Comparison of ENCODE assay signal across 13 cellular contexts in genomic region chr2:233519787-233520611, GRCh38. TPM values are rescaled to one million over a fixed set of nuclear protein-coding genes. Genes with fewer than 3 reads are reported as not detected.
DNase-seq lines count a peak whose midpoint lies in the region; ATAC-seq and TF ChIP-seq lines count a peak whose summit lies in the region.
"Had no signal": no experiment of that assay in that cellular context is flagged by ENCODE, and none has a peak within 500 bp of the region (broad histone marks: within the 10 kb centered on the region; RNA-seq: fewer than 3 reads in every experiment).

No MANE protein-coding gene starts in this region.

- H4K20me1 ChIP-seq in PC-9 (ENCODE audit: insufficient read depth), result no peaks in the 10 kb centered on the region

- H3K27me3 Mint-ChIP-seq in type B pancreatic cell, result no peaks in the 10 kb centered on the region
- no peaks in the 10 kb centered on the region for H3K27me3 Mint-ChIP-seq in chondrocyte (ENCODE audit: low read depth)
- H3K27me3 Mint-ChIP-seq: effector memory CD8-positive, alpha-beta T cell had no signal

- H3K4me1 Mint-ChIP-seq in type B pancreatic cell (ENCODE audit: unreplicated experiment) (no peaks in the 10 kb centered on the region), chondrocyte (ENCODE audit: low read depth) (peaks cover 11% of the 10 kb centered on the region)

- TF ChIP-seq CTCF in PC-9 (conservative IDR thresholded peaks at IDR 0.05), result no peak
- TF ChIP-seq CTCF in type B pancreatic cell (conservative IDR thresholded peaks at IDR 0.05), result no peak
- TF ChIP-seq CTCF in chondrocyte (IDR thresholded peaks at IDR 0.05), result no peak

- H3K9me3 Mint-ChIP-seq in type B pancreatic cell (no peaks in the 10 kb centered on the region), chondrocyte (ENCODE audit: low read depth) (peaks cover 2% of the 10 kb centered on the region)
- H3K9me3 Mint-ChIP-seq: effector memory CD8-positive, alpha-beta T cell; HFFc6 had no signal

- peak; percentile 78 for ATAC-seq in GM18508 (IDR thresholded peaks at IDR 0.05; ENCODE audit: insufficient read depth, unreplicated experiment)
- ATAC-seq in GM21576 (IDR thresholded peaks at IDR 0.05; ENCODE audit: unreplicated experiment), result peak; percentile 93
- ATAC-seq in HG03280 (IDR thresholded peaks at IDR 0.05; ENCODE audit: unreplicated experiment), result peak; percentile 89
- ATAC-seq: effector memory CD8-positive, alpha-beta T cell had no signal

- H3K79me2 ChIP-seq in PC-9 (ENCODE audit: low read depth), result no peaks in the 10 kb centered on the region

- intact Hi-C loops in PC-9 (cut with micrococcal nuclease; ENCODE audit: unreplicated experiment), result no loop called here

- no peaks in the 10 kb centered on the region for H3K4me1 ChIP-seq in PC-9 (replicated peaks; ENCODE audit: insufficient read depth)

- H3K9me2 ChIP-seq in PC-9 (ENCODE audit: insufficient read depth), result no peaks in the 10 kb centered on the region

- CTCF ChIA-PET in PC-9 (lab: Charles Lee), result no interaction called here

- no peaks in the 10 kb centered on the region for H3K27me3 ChIP-seq in PC-9 (ENCODE audit: insufficient read depth, low read depth)

- no peak overlapping the region for H3K4me3 Mint-ChIP-seq in type B pancreatic cell
- H3K4me3 Mint-ChIP-seq in chondrocyte (ENCODE audit: unreplicated experiment), result no peak overlapping the region
- H3K4me3 Mint-ChIP-seq: effector memory CD8-positive, alpha-beta T cell; HFFc6 had no signal

- no peaks in the 10 kb centered on the region; the same call in 1 of the 2 replicates for H3F3A ChIP-seq in PC-9 (ENCODE audit: insufficient read depth, low read depth)

- no peak overlapping the region for H3K4me2 ChIP-seq in PC-9

- H3K9me3 ChIP-seq in PC-9 (ENCODE audit: insufficient read depth, low read depth), result no peaks in the 10 kb centered on the region

- H3K36me3 Mint-ChIP-seq in type B pancreatic cell (peaks cover 24% of the 10 kb centered on the region), chondrocyte (ENCODE audit: low read depth) (peaks cover 28% of the 10 kb centered on the region)

- no peak overlapping the region for H3K4me3 ChIP-seq in PC-9

- DNase-seq in amniotic epithelial cell (ENCODE audit: low read depth) (peak; percentile 14), PC-9 (no peak), DMS79 treated with DMSO at 0.1 percent for 48 hours (lab: John Stamatoyannopoulos, UW) (no peak), type B pancreatic cell (ENCODE audit: extremely low spot score, unreplicated experiment) (no peak), chondrocyte (ENCODE audit: low spot score) (no peak)
- DNase-seq: activated gamma-delta T cell treated with Interleukin-2 at 50 U/mL for 16 hours; Calu3; effector memory CD8-positive, alpha-beta T cell; HFFc6; T1000 had no signal

- H3K27ac ChIP-seq in PC-9, result no peak overlapping the region

- no TSS peak for BruUV-seq in PC-9 (replicated peaks; lab: Mats Ljungman, UMichigan)

- POLR2A ChIA-PET in PC-9 (lab: Charles Lee; ENCODE audit: unreplicated experiment), result no interaction called here

- no peak overlapping the region for H2AFZ ChIP-seq in PC-9

- H3K27ac Mint-ChIP-seq in type B pancreatic cell, result no peak overlapping the region
- H3K27ac Mint-ChIP-seq in chondrocyte (ENCODE audit: unreplicated experiment), result no peak overlapping the region
- H3K27ac Mint-ChIP-seq: HFFc6 had no signal

- peaks cover 38% of the 10 kb centered on the region for H3K36me3 ChIP-seq in PC-9 (ENCODE audit: low read depth)

RNA-seq across cellular contexts. Expression of gene USP40, which starts 46.6 kb away (rescaled TPM):
- total RNA-seq in PC-9 (2021) (116 and 127 TPM in 2 replicates), type B pancreatic cell (ENCODE audit: low replicate concordance) (29.1 and 41.5 TPM in 2 replicates), chondrocyte (29.4 to 38.2 TPM (median 33.1 TPM) in 3 replicates)
